Comparison of ENCODE assay signal across 10 cellular contexts in genomic region chr5:111551569-111552275, GRCh38. TPM values are rescaled to one million over a fixed set of nuclear protein-coding genes. Genes with fewer than 3 reads are reported as not detected.
DNase-seq lines count a peak whose midpoint lies in the region; ATAC-seq, FAIRE-seq and TF ChIP-seq lines count a peak whose summit lies in the region.
"Had no signal": no experiment of that assay in that cellular context is flagged by ENCODE, and none has a peak within 500 bp of the region (broad histone marks: within the 10 kb centered on the region; RNA-seq: fewer than 3 reads in every experiment).

No MANE protein-coding gene starts in this region.

- H2AFZ ChIP-seq in GM23248 (no peak overlapping the region), astrocyte (ENCODE audit: low read depth, low read length) (peak overlapping the region; percentile 31)

- no peak for FAIRE-seq in astrocyte (lab: Jason Lieb, UNC)

- no peaks in the 10 kb centered on the region for H3K79me2 ChIP-seq in GM23248 (ENCODE audit: insufficient read depth)
- H3K79me2 ChIP-seq in astrocyte (ENCODE audit: insufficient read depth, low read length): no peaks in the 10 kb centered on the region

- peaks cover 6% of the 10 kb centered on the region for H3K4me1 Mint-ChIP-seq in astrocyte (ENCODE audit: low read depth, unreplicated experiment)
- peaks cover 18% of the 10 kb centered on the region for H3K4me1 Mint-ChIP-seq in activated CD4-positive, alpha-beta memory T cell treated with anti-CD3 and anti-CD28 coated beads for 36 hours (ENCODE audit: low read depth)

- no peaks in the 10 kb centered on the region for H3K27me3 ChIP-seq in BLaER1 treated with 17β-estradiol and CSF1 and Interleukin-3, amounts not matched to agents 10 nM and 100 nM
- H3K27me3 ChIP-seq in GM23248 (replicated peaks; ENCODE audit: insufficient read depth): no peaks in the 10 kb centered on the region
- no peaks in the 10 kb centered on the region for H3K27me3 ChIP-seq in astrocyte (ENCODE audit: insufficient read depth, low read length)
- H3K27me3 ChIP-seq in lower lobe of right lung (ENCODE audit: low read depth): no peaks in the 10 kb centered on the region
- H3K27me3 ChIP-seq: body of pancreas had no signal

- no peak overlapping the region; a peak in 1 of 22 replicates for H3K9ac ChIP-seq in BLaER1 treated with 17β-estradiol and CSF1 and Interleukin-3, amounts not matched to agents 10 nM and 100 nM
- H3K9ac ChIP-seq in GM23248 (no peak overlapping the region), astrocyte (ENCODE audit: low read length) (peak overlapping the region; percentile 48)

- H3K27ac Mint-ChIP-seq in astrocyte (ENCODE audit: unreplicated experiment): peak overlapping the region; percentile 29
- no peak overlapping the region for H3K27ac Mint-ChIP-seq in activated CD4-positive, alpha-beta memory T cell treated with anti-CD3 and anti-CD28 coated beads for 36 hours

- 83 to 88% methylated on average over 7 of the region's 7 CpGs for WGBS in GM23248 (ENCODE audit: low coverage in 1 of 2, low lambda C conversion rate in 2 of 2, missing lambda C conversion rate in 2 of 2), 2 experiments

- POLR2A ChIA-PET in activated CD4-positive, alpha-beta memory T cell treated with anti-CD3 and anti-CD28 coated beads for 36 hours (lab: Charles Lee): no interaction called here

- no peaks in the 10 kb centered on the region for H3K9me3 Mint-ChIP-seq in astrocyte (ENCODE audit: unreplicated experiment)
- no peaks in the 10 kb centered on the region for H3K9me3 Mint-ChIP-seq in activated CD4-positive, alpha-beta memory T cell treated with anti-CD3 and anti-CD28 coated beads for 36 hours

- H3F3A ChIP-seq in GM23248 (ENCODE audit: insufficient read depth): peaks cover 23% of the 10 kb centered on the region

- H3K4me2 ChIP-seq in BLaER1 treated with 17β-estradiol and CSF1 and Interleukin-3, amounts not matched to agents 10 nM and 100 nM: peak overlapping the region; percentile 36 to 82 (median 65)
- H3K4me2 ChIP-seq in GM23248 (ENCODE audit: unreplicated experiment) (peak overlapping the region; percentile 65), astrocyte (ENCODE audit: low read length) (peak overlapping the region; percentile 69)

- H3K27me3 Mint-ChIP-seq in astrocyte (ENCODE audit: low read depth, unreplicated experiment): no peaks in the 10 kb centered on the region
- peaks cover 1% of the 10 kb centered on the region for H3K27me3 Mint-ChIP-seq in activated CD4-positive, alpha-beta memory T cell treated with anti-CD3 and anti-CD28 coated beads for 36 hours

- no peaks in the 10 kb centered on the region for H3K9me3 ChIP-seq in BLaER1 treated with 17β-estradiol and CSF1 and Interleukin-3, amounts not matched to agents 10 nM and 100 nM (replicated peaks in 1 of 11)
- H3K9me3 ChIP-seq in GM23248 (ENCODE audit: low read depth) (no peaks in the 10 kb centered on the region), astrocyte (ENCODE audit: insufficient read depth, low read depth, low read length) (no peaks in the 10 kb centered on the region), lower lobe of right lung (no peaks in the 10 kb centered on the region), mucosa of descending colon (no peaks in the 10 kb centered on the region)
- H3K9me3 ChIP-seq: body of pancreas had no signal

- ATAC-seq in lower lobe of right lung (no peak), mucosa of descending colon (no peak)
- ATAC-seq: body of pancreas, HCT116 had no signal

- no peaks in the 10 kb centered on the region for H3K36me3 Mint-ChIP-seq in astrocyte (ENCODE audit: low read depth, unreplicated experiment)
- H3K36me3 Mint-ChIP-seq in activated CD4-positive, alpha-beta memory T cell treated with anti-CD3 and anti-CD28 coated beads for 36 hours: no peaks in the 10 kb centered on the region

- H3K27ac ChIP-seq in BLaER1 treated with 17β-estradiol and CSF1 and Interleukin-3, amounts not matched to agents 10 nM and 100 nM: peak overlapping the region in 2 of 11 experiments; percentile 22 to 32; a peak in 3 of 22 replicates
- H3K27ac ChIP-seq in GM23248 (peak overlapping the region; percentile 64; the same call in 1 of the 2 replicates), astrocyte (ENCODE audit: low read depth, low read length) (peak overlapping the region; percentile 54), lower lobe of right lung (peak overlapping the region; percentile 54)

- no peaks in the 10 kb centered on the region for H4K20me1 ChIP-seq in BLaER1 treated with 17β-estradiol and CSF1 and Interleukin-3, amounts not matched to agents 10 nM and 100 nM
- no peaks in the 10 kb centered on the region for H4K20me1 ChIP-seq in GM23248 (ENCODE audit: insufficient read depth)
- H4K20me1 ChIP-seq in astrocyte (ENCODE audit: insufficient read depth, low read length): no peaks in the 10 kb centered on the region

- DNase-seq in GM23248 (no peak), astrocyte (ENCODE audit: low read depth) (peak; percentile 38), lower lobe of right lung (no peak), mucosa of descending colon (no peak), amniotic stem cell (lab: John Stamatoyannopoulos, UW) (no peak)
- DNase-seq in activated CD4-positive, alpha-beta memory T cell treated with anti-CD3 and anti-CD28 coated beads for 36 hours: no peak
- DNase-seq in stimulated activated naive CD4-positive, alpha-beta T cell treated with Interleukin-2 at 50 U/mL for 16 hours (lab: John Stamatoyannopoulos, UW): no peak
- DNase-seq: body of pancreas had no signal

- peaks cover 14 to 26% (median 18%) of the 10 kb centered on the region in 10 experiments for H3K4me1 ChIP-seq in BLaER1 treated with 17β-estradiol and CSF1 and Interleukin-3, amounts not matched to agents 10 nM and 100 nM
- peaks cover 30% of the 10 kb centered on the region for H3K4me1 ChIP-seq in GM23248 (ENCODE audit: insufficient read depth)
- H3K4me1 ChIP-seq in astrocyte (ENCODE audit: insufficient read depth, low read length): peaks cover 20% of the 10 kb centered on the region
- peaks cover 8% of the 10 kb centered on the region for H3K4me1 ChIP-seq in lower lobe of right lung
- peaks cover 5% of the 10 kb centered on the region for H3K4me1 ChIP-seq in mucosa of descending colon (ENCODE audit: low read depth)

- no peak overlapping the region for H3K4me3 Mint-ChIP-seq in astrocyte (ENCODE audit: unreplicated experiment)
- no peak overlapping the region for H3K4me3 Mint-ChIP-seq in activated CD4-positive, alpha-beta memory T cell treated with anti-CD3 and anti-CD28 coated beads for 36 hours

- intact Hi-C loops in lower lobe of right lung (cut with DNase I) (loop anchor here (10.0 kb wide), 1 partner anchor 593 kb away; no protein-coding TSS in a partner anchor), mucosa of descending colon (cut with DNase I, micrococcal nuclease) (loop anchor here (5.0 kb wide), 1 partner anchor 596 kb away; no protein-coding TSS in a partner anchor)
- intact Hi-C loops in activated CD4-positive, alpha-beta memory T cell treated with anti-CD3 and anti-CD28 coated beads for 36 hours (cut with micrococcal nuclease): loop anchor here (2.0 to 10.0 kb wide), 4 partner anchors 113 to 611 kb away; no protein-coding TSS in a partner anchor

- TF ChIP-seq CTCF in astrocyte (IDR thresholded peaks at IDR 0.05; ENCODE audit: insufficient read depth, low read depth, low read length): no peak
- TF ChIP-seq CTCF in lower lobe of right lung (IDR thresholded peaks at IDR 0.05): no peak
- TF ChIP-seq CTCF in mucosa of descending colon (IDR thresholded peaks at IDR 0.05): no peak

- no peaks in the 10 kb centered on the region for H3K9me2 ChIP-seq in GM23248 (ENCODE audit: insufficient read depth)

- H3K4me3 ChIP-seq in BLaER1 treated with 17β-estradiol and CSF1 and Interleukin-3, amounts not matched to agents 10 nM and 100 nM: no peak overlapping the region
- H3K4me3 ChIP-seq in GM23248: no peak overlapping the region
- H3K4me3 ChIP-seq in astrocyte (ENCODE audit: insufficient read depth, low read depth, low read length): peak overlapping the region; percentile 20
- H3K4me3 ChIP-seq in lower lobe of right lung: no peak overlapping the region
- H3K4me3 ChIP-seq in mucosa of descending colon: no peak overlapping the region
- H3K4me3 ChIP-seq: body of pancreas had no signal

- CTCF ChIA-PET in activated CD4-positive, alpha-beta memory T cell treated with anti-CD3 and anti-CD28 coated beads for 36 hours (lab: Charles Lee): interaction anchor here (2.7 to 4.5 kb wide), 3 partner anchors 20 to 609 kb away, joined by 9 to 56 read pairs (median 13); no protein-coding TSS in a partner anchor

- in situ Hi-C loops in GM23248 (cut with MboI): no loop called here

- H3K36me3 ChIP-seq in BLaER1 treated with 17β-estradiol and CSF1 and Interleukin-3, amounts not matched to agents 10 nM and 100 nM: no peaks in the 10 kb centered on the region
- H3K36me3 ChIP-seq in GM23248 (ENCODE audit: low read depth) (no peaks in the 10 kb centered on the region), astrocyte (ENCODE audit: insufficient read depth, low read length) (no peaks in the 10 kb centered on the region), lower lobe of right lung (no peaks in the 10 kb centered on the region), mucosa of descending colon (ENCODE audit: low read depth) (no peaks in the 10 kb centered on the region)

RNA-seq across cellular contexts. Expression of gene STARD4, which starts 39.4 kb away (rescaled TPM):
- total RNA-seq in GM23248 (2014; rRNA removed; shearing (Covaris generic)): 40.1 and 45.3 TPM in 2 replicates
- 21.1 and 24.4 TPM in 2 replicates for polyA plus RNA-seq in GM23248 (2016; fragmentation: Nextera tagmentation; extraction: Ambion mirVana)
- total RNA-seq in astrocyte (68.5 and 84.9 TPM in 2 replicates), lower lobe of right lung (40.2 TPM), mucosa of descending colon (10 to 100 TPM; 18.8 to 37.5 (median 36.0) TPM)
- 10 to 100 TPM; 49.5 to 49.9 TPM for total RNA-seq in activated CD4-positive, alpha-beta memory T cell treated with anti-CD3 and anti-CD28 coated beads for 36 hours
